ENCODE assay signal across 15 cellular contexts in the genomic region with DNA sequence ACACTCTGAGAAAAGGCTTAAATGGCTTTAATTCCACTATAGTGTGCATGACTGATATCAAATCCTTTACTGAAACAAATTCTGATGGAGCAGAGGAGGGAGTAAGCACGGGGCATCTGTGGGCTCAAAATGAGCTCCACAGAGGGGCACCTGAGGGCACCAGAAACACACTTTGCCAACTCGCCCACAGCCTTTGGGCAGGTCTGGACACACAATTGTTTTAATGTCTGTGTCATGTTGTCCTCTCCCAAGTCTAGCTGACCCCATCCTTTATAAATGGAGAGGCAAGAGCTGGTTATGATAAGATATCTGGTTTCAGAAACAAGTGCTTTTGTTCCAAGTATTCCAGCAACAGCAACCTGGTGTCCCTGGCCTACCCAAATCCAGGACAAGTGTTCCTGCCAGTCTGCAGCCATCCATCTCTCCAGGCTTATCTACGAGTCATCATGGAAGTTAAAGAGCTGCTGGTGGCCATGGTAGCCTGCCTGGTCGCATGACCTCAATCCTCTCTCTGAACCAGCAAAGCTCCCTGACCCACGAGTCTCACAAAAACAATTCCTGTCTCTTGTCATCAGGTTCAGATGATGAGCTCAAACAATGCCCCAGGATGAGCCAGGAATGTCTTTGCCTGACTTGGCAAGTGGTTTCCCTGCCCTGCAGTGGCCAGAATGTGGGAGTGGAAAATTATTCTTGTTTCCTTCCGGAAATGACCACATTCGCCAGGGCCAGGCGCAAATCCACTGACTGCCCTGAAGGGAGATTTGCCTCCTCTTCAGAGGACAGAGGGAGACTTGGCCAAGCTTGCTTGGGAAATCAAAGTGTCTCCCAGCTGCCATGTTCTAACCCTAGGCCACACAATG.
DNase-seq lines count a peak whose midpoint lies in the region; ATAC-seq and TF ChIP-seq lines count a peak whose summit lies in the region.
"Had no signal": no experiment of that assay in that cellular context is flagged by ENCODE, and none has a peak within 500 bp of the region (broad histone marks: within the 10 kb centered on the region; RNA-seq: fewer than 3 reads in every experiment).

No MANE protein-coding gene starts in this region.

- ATAC-seq in stimulated activated effector memory CD8-positive, alpha-beta T cell treated with anti-CD3 and anti-CD28 coated beads, Interleukin-12 subunit alpha, Interleukin-12 subunit beta, amount 100 ng/mL, for 72 hours = no peak
- ATAC-seq: activated CD8-positive, alpha-beta T cell treated with anti-CD3 and anti-CD28 coated beads for 36 hours had no signal

- H3K27ac ChIP-seq in tibial nerve = no peak overlapping the region
- H3K27ac ChIP-seq: hepatocyte, transverse colon had no signal

- H3K4me3 Mint-ChIP-seq in stimulated activated effector memory CD8-positive, alpha-beta T cell treated with anti-CD3 and anti-CD28 coated beads, Interleukin-12 subunit alpha, Interleukin-12 subunit beta, amount 100 ng/mL, for 72 hours = no peak overlapping the region
- H3K4me3 Mint-ChIP-seq: activated CD8-positive, alpha-beta T cell treated with anti-CD3 and anti-CD28 coated beads for 36 hours; activated naive CD4-positive, alpha-beta T cell treated with anti-CD3 and anti-CD28 coated beads for 36 hours had no signal

- WGBS in lower leg skin, 2 donors = 83 to 85% methylated on average over 8 of the region's 8 CpGs
- WGBS in tibial nerve, 2 donors = 87% methylated on average over 7 to 8 of the region's 8 CpGs

- H3K4me3 ChIP-seq in lower leg skin (ENCODE audit: low read depth, poor library complexity, severe bottlenecking) (no peak overlapping the region), tibial nerve (no peak overlapping the region)
- H3K4me3 ChIP-seq: hepatocyte, transverse colon had no signal

- H3K27ac Mint-ChIP-seq in stimulated activated effector memory CD8-positive, alpha-beta T cell treated with anti-CD3 and anti-CD28 coated beads, Interleukin-12 subunit alpha, Interleukin-12 subunit beta, amount 100 ng/mL, for 72 hours = no peak overlapping the region
- H3K27ac Mint-ChIP-seq: activated CD8-positive, alpha-beta T cell treated with anti-CD3 and anti-CD28 coated beads for 36 hours; activated naive CD4-positive, alpha-beta T cell treated with anti-CD3 and anti-CD28 coated beads for 36 hours had no signal

- DNase-seq in AG08396 (ENCODE audit: low spot score) (peak; percentile 24), M059J (ENCODE audit: low read depth) (peak; percentile 97), dedifferentiated amniotic fluid mesenchymal stem cell (ENCODE audit: extremely low spot score) (peak; percentile 31), lung microvascular endothelial cell (ENCODE audit: low read depth in 2 of 2) (peak; percentile 56 to 99), lower leg skin (ENCODE audit: low spot score in 2 of 2) (no peak), NCI-H187 (lab: John Stamatoyannopoulos, UW) (no peak), tibial nerve (ENCODE audit: low spot score in 2 of 2) (no peak)
- no peak for DNase-seq in stimulated activated effector memory CD8-positive, alpha-beta T cell treated with anti-CD3 and anti-CD28 coated beads, Interleukin-12 subunit alpha, Interleukin-12 subunit beta, amount 100 ng/mL, for 72 hours (ENCODE audit: low spot score in 2 of 2)
- DNase-seq: activated CD8-positive, alpha-beta T cell treated with anti-CD3 and anti-CD28 coated beads for 36 hours; activated naive CD4-positive, alpha-beta T cell treated with anti-CD3 and anti-CD28 coated beads for 36 hours; KBM-7; NCI-H2107; T-helper 9 cell; transverse colon had no signal

- H3K9me3 ChIP-seq in tibial nerve = no peaks in the 10 kb centered on the region
- H3K9me3 ChIP-seq: transverse colon had no signal

- TF ChIP-seq EP300 in tibial nerve (IDR thresholded peaks at IDR 0.05) = no peak

- H3K4me1 ChIP-seq in tibial nerve = no peaks in the 10 kb centered on the region
- H3K4me1 ChIP-seq: transverse colon had no signal

- intact Hi-C loops in lower leg skin (cut with DNase I; ENCODE audit: low total_unique reads) = no loop called here

- no peaks in the 10 kb centered on the region for H3K9me3 Mint-ChIP-seq in stimulated activated effector memory CD8-positive, alpha-beta T cell treated with anti-CD3 and anti-CD28 coated beads, Interleukin-12 subunit alpha, Interleukin-12 subunit beta, amount 100 ng/mL, for 72 hours
- H3K9me3 Mint-ChIP-seq: activated CD8-positive, alpha-beta T cell treated with anti-CD3 and anti-CD28 coated beads for 36 hours; activated naive CD4-positive, alpha-beta T cell treated with anti-CD3 and anti-CD28 coated beads for 36 hours had no signal

- H3K4me1 Mint-ChIP-seq in stimulated activated effector memory CD8-positive, alpha-beta T cell treated with anti-CD3 and anti-CD28 coated beads, Interleukin-12 subunit alpha, Interleukin-12 subunit beta, amount 100 ng/mL, for 72 hours = no peaks in the 10 kb centered on the region

- no peak for TF ChIP-seq POLR2A in lower leg skin (IDR thresholded peaks at IDR 0.05)
- no peak for TF ChIP-seq POLR2A in tibial nerve (IDR thresholded peaks at IDR 0.05)

- H3K36me3 Mint-ChIP-seq in stimulated activated effector memory CD8-positive, alpha-beta T cell treated with anti-CD3 and anti-CD28 coated beads, Interleukin-12 subunit alpha, Interleukin-12 subunit beta, amount 100 ng/mL, for 72 hours = no peaks in the 10 kb centered on the region

- TF ChIP-seq CTCF in lower leg skin (IDR thresholded peaks at IDR 0.05) (no peak), tibial nerve (IDR thresholded peaks at IDR 0.05) (no peak)

- no peaks in the 10 kb centered on the region for H3K36me3 ChIP-seq in tibial nerve
- H3K36me3 ChIP-seq: transverse colon had no signal

- H3K27me3 ChIP-seq in tibial nerve = no peaks in the 10 kb centered on the region
- H3K27me3 ChIP-seq: hepatocyte, transverse colon had no signal

Comparison
In these comparisons a context has a peak if more than half of its experiments do, and no peak if none do; other contexts are left out.
1. DNase-seq: peak in AG08396 (single experiment), M059J (single experiment), dedifferentiated amniotic fluid mesenchymal stem cell (single experiment) and lung microvascular endothelial cell (2 of 2); none in lower leg skin (0 of 2), stimulated activated effector memory CD8-positive, alpha-beta T cell treated with anti-CD3 and anti-CD28 coated beads, Interleukin-12 subunit alpha, Interleukin-12 subunit beta, amount 100 ng/mL, for 72 hours (0 of 2), NCI-H187 (0 of 2) and tibial nerve (0 of 2).